ENCODE assay signal across 1 cellular context in the genomic region with DNA sequence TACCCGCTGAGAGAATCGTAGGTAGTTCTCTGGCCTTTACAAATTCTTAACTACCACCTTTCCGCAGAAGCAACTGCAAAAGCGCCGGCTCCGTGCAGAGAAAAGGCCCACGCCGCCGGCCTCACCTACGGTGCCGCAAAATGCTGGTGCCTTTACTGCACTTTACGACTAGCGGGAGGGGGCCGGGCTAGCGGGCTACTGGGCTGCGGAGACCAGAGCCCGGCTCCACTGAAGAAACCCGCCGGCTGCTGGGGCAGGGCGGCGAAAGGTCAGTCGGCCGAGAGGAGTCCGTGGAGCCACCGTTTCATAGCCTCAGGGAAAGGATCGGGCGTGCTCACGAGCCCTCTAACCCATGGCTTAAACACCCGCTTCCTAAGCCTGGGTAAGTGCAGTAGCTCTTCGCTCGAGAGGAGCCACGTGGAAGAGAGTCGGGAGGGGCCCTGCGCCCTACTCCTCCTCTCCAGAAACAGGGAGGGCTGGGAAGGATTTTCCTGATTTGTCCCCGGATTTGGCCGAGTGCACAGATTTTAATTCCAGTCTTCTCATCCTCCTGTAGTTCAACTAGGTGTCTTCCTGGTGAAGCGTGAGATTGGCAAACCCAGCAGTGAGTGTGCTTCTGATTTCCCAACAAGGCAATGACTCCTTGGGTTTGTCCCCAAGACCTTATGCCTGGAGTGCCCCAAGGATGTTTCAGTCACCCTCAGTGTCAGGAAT.
TF ChIP-seq lines count a peak whose summit lies in the region.

Gene DPH5 (minus strand): TSS at position 105 of the 714 bp plus-strand sequence. CDS start 341 bp downstream, outside the sequence.

TF ChIP-seq in K562, 482 proteins besides CTCF, POLR2A, EP300 and RAD21 (continued from another document and continues in another):
- TF ChIP-seq, protein P1, sequence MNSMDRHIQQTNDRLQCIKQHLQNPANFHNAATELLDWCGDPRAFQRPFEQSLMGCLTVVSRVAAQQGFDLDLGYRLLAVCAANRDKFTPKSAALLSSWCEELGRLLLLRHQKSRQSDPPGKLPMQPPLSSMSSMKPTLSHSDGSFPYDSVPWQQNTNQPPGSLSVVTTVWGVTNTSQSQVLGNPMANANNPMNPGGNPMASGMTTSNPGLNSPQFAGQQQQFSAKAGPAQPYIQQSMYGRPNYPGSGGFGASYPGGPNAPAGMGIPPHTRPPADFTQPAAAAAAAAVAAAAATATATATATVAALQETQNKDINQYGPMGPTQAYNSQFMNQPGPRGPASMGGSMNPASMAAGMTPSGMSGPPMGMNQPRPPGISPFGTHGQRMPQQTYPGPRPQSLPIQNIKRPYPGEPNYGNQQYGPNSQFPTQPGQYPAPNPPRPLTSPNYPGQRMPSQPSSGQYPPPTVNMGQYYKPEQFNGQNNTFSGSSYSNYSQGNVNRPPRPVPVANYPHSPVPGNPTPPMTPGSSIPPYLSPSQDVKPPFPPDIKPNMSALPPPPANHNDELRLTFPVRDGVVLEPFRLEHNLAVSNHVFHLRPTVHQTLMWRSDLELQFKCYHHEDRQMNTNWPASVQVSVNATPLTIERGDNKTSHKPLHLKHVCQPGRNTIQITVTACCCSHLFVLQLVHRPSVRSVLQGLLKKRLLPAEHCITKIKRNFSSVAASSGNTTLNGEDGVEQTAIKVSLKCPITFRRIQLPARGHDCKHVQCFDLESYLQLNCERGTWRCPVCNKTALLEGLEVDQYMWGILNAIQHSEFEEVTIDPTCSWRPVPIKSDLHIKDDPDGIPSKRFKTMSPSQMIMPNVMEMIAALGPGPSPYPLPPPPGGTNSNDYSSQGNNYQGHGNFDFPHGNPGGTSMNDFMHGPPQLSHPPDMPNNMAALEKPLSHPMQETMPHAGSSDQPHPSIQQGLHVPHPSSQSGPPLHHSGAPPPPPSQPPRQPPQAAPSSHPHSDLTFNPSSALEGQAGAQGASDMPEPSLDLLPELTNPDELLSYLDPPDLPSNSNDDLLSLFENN (IDR thresholded peaks at IDR 0.05; ENCODE audit: low read depth in 2 of 2, low read length in 2 of 2) = no peak
- 0 out of 2 replicates have a peak, but pooled peaks have one; percentile 25 for TF ChIP-seq SMAD4 (CRISPR knock-in tag; conservative IDR thresholded peaks at IDR 0.05)
- peak in 1 of 3 experiments; percentile 59 for TF ChIP-seq YY1 (IDR thresholded peaks at IDR 0.05; ENCODE audit: borderline replicate concordance in 1 of 3, control insufficient read depth in 1 of 3, extremely low read depth in 1 of 3, insufficient read depth in 3 of 3, insufficient read length in 1 of 3, insufficient replicate concordance in 2 of 3, low read depth in 1 of 3, low read length in 2 of 3)
- TF ChIP-seq ZNF224 (CRISPR knock-in tag; IDR thresholded peaks at IDR 0.05) = no peak
- TF ChIP-seq LCOR (CRISPR knock-in tag; IDR thresholded peaks at IDR 0.05) = peak; percentile 51; the same call in 1 of the 2 replicates
- peak; percentile 14 for TF ChIP-seq ZFP36 (IDR thresholded peaks at IDR 0.05; ENCODE audit: low read depth, low read length, partially characterized antibody)
- TF ChIP-seq KDM5B (IDR thresholded peaks at IDR 0.05; ENCODE audit: insufficient replicate concordance, low read depth, low read length) = peak; percentile 91
- no peak for TF ChIP-seq NEUROD1 (IDR thresholded peaks at IDR 0.05; ENCODE audit: borderline replicate concordance, low read depth, low read length, partially characterized antibody)
- TF ChIP-seq, protein P2, sequence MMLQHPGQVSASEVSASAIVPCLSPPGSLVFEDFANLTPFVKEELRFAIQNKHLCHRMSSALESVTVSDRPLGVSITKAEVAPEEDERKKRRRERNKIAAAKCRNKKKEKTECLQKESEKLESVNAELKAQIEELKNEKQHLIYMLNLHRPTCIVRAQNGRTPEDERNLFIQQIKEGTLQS (IDR thresholded peaks at IDR 0.05) = no peak
- TF ChIP-seq, protein P2 (CRISPR knock-in tag; conservative IDR thresholded peaks at IDR 0.05) = no peak
- peak; percentile 91 for TF ChIP-seq MGA (IDR thresholded peaks at IDR 0.05)
- TF ChIP-seq CHCHD3 (CRISPR knock-in tag; IDR thresholded peaks at IDR 0.05) = no peak
- TF ChIP-seq, protein P3, sequence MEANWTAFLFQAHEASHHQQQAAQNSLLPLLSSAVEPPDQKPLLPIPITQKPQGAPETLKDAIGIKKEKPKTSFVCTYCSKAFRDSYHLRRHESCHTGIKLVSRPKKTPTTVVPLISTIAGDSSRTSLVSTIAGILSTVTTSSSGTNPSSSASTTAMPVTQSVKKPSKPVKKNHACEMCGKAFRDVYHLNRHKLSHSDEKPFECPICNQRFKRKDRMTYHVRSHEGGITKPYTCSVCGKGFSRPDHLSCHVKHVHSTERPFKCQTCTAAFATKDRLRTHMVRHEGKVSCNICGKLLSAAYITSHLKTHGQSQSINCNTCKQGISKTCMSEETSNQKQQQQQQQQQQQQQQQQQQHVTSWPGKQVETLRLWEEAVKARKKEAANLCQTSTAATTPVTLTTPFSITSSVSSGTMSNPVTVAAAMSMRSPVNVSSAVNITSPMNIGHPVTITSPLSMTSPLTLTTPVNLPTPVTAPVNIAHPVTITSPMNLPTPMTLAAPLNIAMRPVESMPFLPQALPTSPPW (CRISPR knock-in tag; IDR thresholded peaks at IDR 0.05) = peak; percentile 98
- no peak for TF ChIP-seq ESRRB (CRISPR knock-in tag; IDR thresholded peaks at IDR 0.05; ENCODE audit: borderline replicate concordance)
- TF ChIP-seq, protein P4, sequence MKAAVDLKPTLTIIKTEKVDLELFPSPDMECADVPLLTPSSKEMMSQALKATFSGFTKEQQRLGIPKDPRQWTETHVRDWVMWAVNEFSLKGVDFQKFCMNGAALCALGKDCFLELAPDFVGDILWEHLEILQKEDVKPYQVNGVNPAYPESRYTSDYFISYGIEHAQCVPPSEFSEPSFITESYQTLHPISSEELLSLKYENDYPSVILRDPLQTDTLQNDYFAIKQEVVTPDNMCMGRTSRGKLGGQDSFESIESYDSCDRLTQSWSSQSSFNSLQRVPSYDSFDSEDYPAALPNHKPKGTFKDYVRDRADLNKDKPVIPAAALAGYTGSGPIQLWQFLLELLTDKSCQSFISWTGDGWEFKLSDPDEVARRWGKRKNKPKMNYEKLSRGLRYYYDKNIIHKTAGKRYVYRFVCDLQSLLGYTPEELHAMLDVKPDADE (conservative IDR thresholded peaks at IDR 0.05; ENCODE audit: control insufficient read depth, low read depth, low read length) = peak; percentile 80
- TF ChIP-seq PURB (CRISPR knock-in tag; IDR thresholded peaks at IDR 0.05; ENCODE audit: low read depth) = no peak
- TF ChIP-seq, protein P5, sequence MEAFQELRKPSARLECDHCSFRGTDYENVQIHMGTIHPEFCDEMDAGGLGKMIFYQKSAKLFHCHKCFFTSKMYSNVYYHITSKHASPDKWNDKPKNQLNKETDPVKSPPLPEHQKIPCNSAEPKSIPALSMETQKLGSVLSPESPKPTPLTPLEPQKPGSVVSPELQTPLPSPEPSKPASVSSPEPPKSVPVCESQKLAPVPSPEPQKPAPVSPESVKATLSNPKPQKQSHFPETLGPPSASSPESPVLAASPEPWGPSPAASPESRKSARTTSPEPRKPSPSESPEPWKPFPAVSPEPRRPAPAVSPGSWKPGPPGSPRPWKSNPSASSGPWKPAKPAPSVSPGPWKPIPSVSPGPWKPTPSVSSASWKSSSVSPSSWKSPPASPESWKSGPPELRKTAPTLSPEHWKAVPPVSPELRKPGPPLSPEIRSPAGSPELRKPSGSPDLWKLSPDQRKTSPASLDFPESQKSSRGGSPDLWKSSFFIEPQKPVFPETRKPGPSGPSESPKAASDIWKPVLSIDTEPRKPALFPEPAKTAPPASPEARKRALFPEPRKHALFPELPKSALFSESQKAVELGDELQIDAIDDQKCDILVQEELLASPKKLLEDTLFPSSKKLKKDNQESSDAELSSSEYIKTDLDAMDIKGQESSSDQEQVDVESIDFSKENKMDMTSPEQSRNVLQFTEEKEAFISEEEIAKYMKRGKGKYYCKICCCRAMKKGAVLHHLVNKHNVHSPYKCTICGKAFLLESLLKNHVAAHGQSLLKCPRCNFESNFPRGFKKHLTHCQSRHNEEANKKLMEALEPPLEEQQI (IDR thresholded peaks at IDR 0.05) = peak; percentile 56; the same call in 1 of the 2 replicates
- no peak for TF ChIP-seq ZNF354B (CRISPR knock-in tag; IDR thresholded peaks at IDR 0.05)
- TF ChIP-seq TCF7 (IDR thresholded peaks at IDR 0.05; ENCODE audit: borderline replicate concordance) = peak; percentile 69; the same call in 1 of the 2 replicates
- no peak; the same call in 1 of the 2 replicates for TF ChIP-seq ZNF263 (CRISPR knock-in tag; IDR thresholded peaks at IDR 0.05; ENCODE audit: borderline replicate concordance)
- no peak for TF ChIP-seq CBFB (CRISPR knock-in tag; IDR thresholded peaks at IDR 0.05)
- TF ChIP-seq, protein P6, sequence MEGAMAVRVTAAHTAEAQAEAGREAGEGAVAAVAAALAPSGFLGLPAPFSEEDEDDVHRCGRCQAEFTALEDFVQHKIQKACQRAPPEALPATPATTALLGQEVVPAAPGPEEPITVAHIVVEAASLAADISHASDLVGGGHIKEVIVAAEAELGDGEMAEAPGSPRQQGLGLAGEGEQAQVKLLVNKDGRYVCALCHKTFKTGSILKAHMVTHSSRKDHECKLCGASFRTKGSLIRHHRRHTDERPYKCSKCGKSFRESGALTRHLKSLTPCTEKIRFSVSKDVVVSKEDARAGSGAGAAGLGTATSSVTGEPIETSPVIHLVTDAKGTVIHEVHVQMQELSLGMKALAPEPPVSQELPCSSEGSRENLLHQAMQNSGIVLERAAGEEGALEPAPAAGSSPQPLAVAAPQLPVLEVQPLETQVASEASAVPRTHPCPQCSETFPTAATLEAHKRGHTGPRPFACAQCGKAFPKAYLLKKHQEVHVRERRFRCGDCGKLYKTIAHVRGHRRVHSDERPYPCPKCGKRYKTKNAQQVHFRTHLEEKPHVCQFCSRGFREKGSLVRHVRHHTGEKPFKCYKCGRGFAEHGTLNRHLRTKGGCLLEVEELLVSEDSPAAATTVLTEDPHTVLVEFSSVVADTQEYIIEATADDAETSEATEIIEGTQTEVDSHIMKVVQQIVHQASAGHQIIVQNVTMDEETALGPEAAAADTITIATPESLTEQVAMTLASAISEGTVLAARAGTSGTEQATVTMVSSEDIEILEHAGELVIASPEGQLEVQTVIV (CRISPR knock-in tag; IDR thresholded peaks at IDR 0.05; ENCODE audit: borderline replicate concordance) = peak; percentile 99
- TF ChIP-seq TEAD4 (IDR thresholded peaks at IDR 0.05; ENCODE audit: low read length) = 0 out of 2 replicates have a peak, but pooled peaks have one; percentile 1
- TF ChIP-seq TEAD4 (CRISPR knock-in tag; IDR thresholded peaks at IDR 0.05; ENCODE audit: borderline replicate concordance) = no peak
